10 cellular contexts compared by ENCODE assay signal in the genomic region with DNA sequence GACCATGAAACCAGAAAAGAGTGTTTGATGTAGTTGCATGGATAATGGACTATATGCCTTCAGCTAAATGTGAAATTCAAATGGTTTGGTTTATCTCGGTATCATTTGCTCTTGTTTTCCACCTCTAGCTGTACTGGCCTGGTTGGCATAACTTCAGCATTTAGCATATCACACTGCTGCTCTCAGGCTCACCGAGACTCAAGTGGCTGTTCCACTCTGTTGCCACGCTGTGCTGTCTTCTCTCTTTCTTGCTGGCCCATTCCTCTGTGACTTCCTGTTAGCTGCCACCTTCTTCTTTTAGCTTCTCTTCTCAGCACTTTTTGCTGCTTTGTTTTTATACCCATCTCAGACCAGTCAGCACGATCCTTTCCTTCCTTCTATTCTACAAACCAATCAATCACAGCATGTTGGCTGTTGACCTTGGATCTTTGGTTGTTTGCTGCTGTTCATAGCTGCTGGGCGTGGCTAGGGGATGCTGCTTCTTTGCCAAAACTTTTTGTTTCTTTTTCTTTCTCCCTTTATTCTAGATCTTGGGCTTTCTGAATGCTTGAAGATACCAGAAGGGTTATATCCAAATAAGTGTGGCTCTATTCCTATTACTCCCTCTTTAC. TPM values are rescaled to one million over a fixed set of nuclear protein-coding genes. Genes with fewer than 3 reads are reported as not detected.
A peak's percentile ranks its signal among the peaks of the same experiment; 100 is the strongest.
DNase-seq lines count a peak whose midpoint lies in the region; ATAC-seq, FAIRE-seq and TF ChIP-seq lines count a peak whose summit lies in the region.
"Had no signal": no experiment of that assay in that cellular context is flagged by ENCODE, and none has a peak within 500 bp of the region (broad histone marks: within the 10 kb centered on the region; RNA-seq: fewer than 3 reads in every experiment).

No MANE protein-coding gene starts in this region.

- CTCF ChIA-PET in CD8-positive, alpha-beta memory T cell (lab: Charles Lee), result interaction anchor here (1.0 kb wide), 1 partner anchor 8 kb away, joined by 3 read pairs; no protein-coding TSS in a partner anchor

- H3K4me1 Mint-ChIP-seq in CD8-positive, alpha-beta memory T cell, result peaks cover 17 to 35% (median 26%) of the 10 kb centered on the region in 3 donors

- DNase-seq in CD8-positive, alpha-beta memory T cell, result no peak
- no peak for DNase-seq in GM19239 (ENCODE audit: insufficient read length, low spot score)
- DNase-seq in fibroblast of lung (ENCODE audit: low read depth in 2 of 2), result no peak
- no peak for DNase-seq in activated gamma-delta T cell (lab: John Stamatoyannopoulos, UW)
- DNase-seq in GM23248, result no peak
- DNase-seq in NCI-H2029 (lab: John Stamatoyannopoulos, UW), result no peak
- DNase-seq in RPMI8226, result no peak
- DNase-seq: DMS153 had no signal

- POLR2A ChIA-PET in CD8-positive, alpha-beta memory T cell (lab: Charles Lee), result no interaction called here

- H3K9me3 Mint-ChIP-seq in CD8-positive, alpha-beta memory T cell, result no peaks in the 10 kb centered on the region

- no peak overlapping the region for H3K9ac ChIP-seq in fibroblast of lung (ENCODE audit: insufficient read depth, low read length)
- H3K9ac ChIP-seq in GM23248, result no peak overlapping the region

- H3K36me3 Mint-ChIP-seq in CD8-positive, alpha-beta memory T cell, result peaks cover 0 to 32% (median 1%) of the 10 kb centered on the region in 3 donors

- H3K79me2 ChIP-seq in fibroblast of lung (ENCODE audit: control insufficient read depth, insufficient read depth, low read length), result no peaks in the 10 kb centered on the region
- no peaks in the 10 kb centered on the region for H3K79me2 ChIP-seq in GM23248 (ENCODE audit: insufficient read depth)

- H3K9me3 ChIP-seq in CD8-positive, alpha-beta memory T cell (ENCODE audit: low read length), result no peaks in the 10 kb centered on the region
- no peaks in the 10 kb centered on the region for H3K9me3 ChIP-seq in fibroblast of lung (ENCODE audit: control insufficient read depth, insufficient read depth, low read depth, low read length)
- no peaks in the 10 kb centered on the region for H3K9me3 ChIP-seq in GM23248 (ENCODE audit: low read depth)
- H3K9me3 ChIP-seq: Peyer's patch had no signal

- in situ Hi-C loops in GM23248 (cut with MboI), result no loop called here

- no peaks in the 10 kb centered on the region for H3K36me3 ChIP-seq in CD8-positive, alpha-beta memory T cell (ENCODE audit: insufficient read depth, low read length)
- H3K36me3 ChIP-seq in fibroblast of lung (ENCODE audit: control insufficient read depth, insufficient read depth, low read length) (no peaks in the 10 kb centered on the region), GM23248 (ENCODE audit: low read depth) (no peaks in the 10 kb centered on the region)
- H3K36me3 ChIP-seq: Peyer's patch had no signal

- FAIRE-seq in GM19239 (lab: Jason Lieb, UNC), result peak; percentile 40

- 78 to 89% methylated on average over 5 of the region's 5 CpGs for WGBS in GM23248 (ENCODE audit: low coverage in 1 of 2, low lambda C conversion rate in 2 of 2, missing lambda C conversion rate in 2 of 2), 2 experiments

- no peaks in the 10 kb centered on the region for H3K27me3 ChIP-seq in CD8-positive, alpha-beta memory T cell (ENCODE audit: insufficient read depth, low read length, poor library complexity, severe bottlenecking)
- H3K27me3 ChIP-seq in fibroblast of lung (ENCODE audit: control insufficient read depth, insufficient read depth, low read length) (no peaks in the 10 kb centered on the region), GM23248 (replicated peaks; ENCODE audit: insufficient read depth) (no peaks in the 10 kb centered on the region)
- H3K27me3 ChIP-seq: Peyer's patch had no signal

- ATAC-seq in HG03439 (IDR thresholded peaks at IDR 0.05; ENCODE audit: unreplicated experiment), result peak; percentile 54

- no peaks in the 10 kb centered on the region for H4K20me1 ChIP-seq in fibroblast of lung (ENCODE audit: control insufficient read depth, extremely low read depth, insufficient read depth, low read length)
- H4K20me1 ChIP-seq in GM23248 (ENCODE audit: insufficient read depth), result no peaks in the 10 kb centered on the region

- H3K4me3 Mint-ChIP-seq in CD8-positive, alpha-beta memory T cell, result peak overlapping the region in 3 of 7 donors; percentile 15 to 29 (median 25)

- H3K27me3 Mint-ChIP-seq in CD8-positive, alpha-beta memory T cell, result peaks cover 0 to 5% of the 10 kb centered on the region in 2 donors

- H3F3A ChIP-seq in GM23248 (ENCODE audit: insufficient read depth), result no peaks in the 10 kb centered on the region

- no peak overlapping the region for H3K27ac ChIP-seq in CD8-positive, alpha-beta memory T cell (ENCODE audit: low read depth, low read length)
- H3K27ac ChIP-seq in fibroblast of lung (ENCODE audit: insufficient read depth, low read length) (no peak overlapping the region), GM23248 (no peak overlapping the region)

- peak overlapping the region; percentile 7 to 79 (median 33) for H3K27ac Mint-ChIP-seq in CD8-positive, alpha-beta memory T cell

- no peak overlapping the region for H2AFZ ChIP-seq in fibroblast of lung (ENCODE audit: low read length)
- no peak overlapping the region for H2AFZ ChIP-seq in GM23248

- peaks cover 15% of the 10 kb centered on the region for H3K4me1 ChIP-seq in CD8-positive, alpha-beta memory T cell (ENCODE audit: insufficient read depth, low read length)
- H3K4me1 ChIP-seq in fibroblast of lung (ENCODE audit: control insufficient read depth, extremely low read depth, insufficient read depth, low read length) (no peaks in the 10 kb centered on the region), GM23248 (ENCODE audit: insufficient read depth) (no peaks in the 10 kb centered on the region)
- H3K4me1 ChIP-seq: Peyer's patch had no signal

- TF ChIP-seq CTCF in fibroblast of lung (conservative IDR thresholded peaks at IDR 0.05 in 1 of 2, IDR thresholded peaks at IDR 0.05 in 1 of 2; ENCODE audit: low read depth in 1 of 2, low read length in 2 of 2), result no peak

- no peaks in the 10 kb centered on the region for H3K9me2 ChIP-seq in GM23248 (ENCODE audit: insufficient read depth)

- H3K4me3 ChIP-seq in CD8-positive, alpha-beta memory T cell (ENCODE audit: low read length), result no peak overlapping the region
- H3K4me3 ChIP-seq in fibroblast of lung (replicated peaks in 1 of 4; ENCODE audit: control extremely low read depth in 1 of 4, insufficient read depth in 1 of 4, low read depth in 3 of 4, low read length in 4 of 4) (no peak overlapping the region), GM23248 (no peak overlapping the region)
- H3K4me3 ChIP-seq: Peyer's patch had no signal

- H3K4me2 ChIP-seq in fibroblast of lung (ENCODE audit: extremely low read depth, insufficient read depth, low read length) (peak overlapping the region; percentile 13), GM23248 (ENCODE audit: unreplicated experiment) (no peak overlapping the region)

RNA-seq across cellular contexts. Expression of a gene that starts 24.0 kb away (rescaled TPM):
- 10 to 100 TPM; 19.4 to 20.2 TPM for total RNA-seq in CD8-positive, alpha-beta memory T cell
- polyA plus RNA-seq in CD8-positive, alpha-beta memory T cell, result 5.4 TPM
- total RNA-seq in fibroblast of lung, result 4.1 and 5.1 TPM in 2 replicates
- 3.8 and 5.7 TPM in 2 replicates for polyA plus RNA-seq in fibroblast of lung
- 1.8 and 2.2 TPM in 2 replicates for polyA plus RNA-seq in fibroblast of lung (2012)
- polyA minus RNA-seq in fibroblast of lung (ENCODE audit: low replicate concordance), result 0.55 and 0.63 TPM in 2 replicates
- 1.9 and 4.4 TPM in 2 replicates for total RNA-seq in GM23248 (2014; rRNA removed; shearing (Covaris generic))
- polyA plus RNA-seq in GM23248 (2016; fragmentation: Nextera tagmentation; extraction: Ambion mirVana), result 1.1 and 1.2 TPM in 2 replicates
